In the genomic region with DNA sequence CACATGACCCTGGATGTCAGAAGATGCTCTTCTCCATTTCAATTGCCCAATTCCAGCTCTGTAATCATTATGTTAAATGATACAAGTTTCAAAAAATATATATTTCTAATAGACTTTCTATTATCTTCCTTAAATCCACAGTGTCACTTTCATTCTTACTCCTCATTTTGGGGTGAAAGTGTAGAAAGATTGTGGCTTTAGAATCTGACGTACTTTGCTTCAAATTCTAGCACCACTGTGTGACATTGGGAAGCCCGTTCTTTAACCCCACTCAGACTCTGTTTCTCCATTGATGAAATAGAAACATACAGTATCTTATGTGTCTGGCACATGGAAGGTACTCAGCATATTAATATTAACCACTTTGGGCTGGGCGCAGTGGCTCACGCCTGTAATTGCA, we compare ENCODE assay signal across 17 cellular contexts.
DNase-seq lines count a peak whose midpoint lies in the region; ATAC-seq and TF ChIP-seq lines count a peak whose summit lies in the region.
"Had no signal": no experiment of that assay in that cellular context is flagged by ENCODE, and none has a peak within 500 bp of the region (broad histone marks: within the 10 kb centered on the region; RNA-seq: fewer than 3 reads in every experiment).

No MANE protein-coding gene starts in this region.

- no peak overlapping the region for H2AFZ ChIP-seq in OCI-LY3 (ENCODE audit: low read depth, low read length)

- WGBS in body of pancreas, 2 donors = 91 to 96% methylated on average over 4 of the region's 4 CpGs

- peak overlapping the region; percentile 84 for H3K4me2 ChIP-seq in OCI-LY3 (ENCODE audit: low read length)

- peaks cover 12% of the 10 kb centered on the region for H3K36me3 Mint-ChIP-seq in activated naive CD4-positive, alpha-beta T cell treated with anti-CD3 and anti-CD28 coated beads for 36 hours (ENCODE audit: low read depth)
- H3K36me3 Mint-ChIP-seq in stimulated activated naive B cell treated with anti-CD40 and anti-IgM and Interleukin-4, amounts not matched to agents 10 μg/mL and 1 μg/mL and 100 μg/mL, for 72 hours = peaks cover 13 to 27% of the 10 kb centered on the region in 2 donors

- H3K4me3 Mint-ChIP-seq in activated naive CD4-positive, alpha-beta T cell treated with anti-CD3 and anti-CD28 coated beads for 36 hours = peak overlapping the region; percentile 47
- H3K4me3 Mint-ChIP-seq in stimulated activated naive B cell treated with anti-CD40 and anti-IgM and Interleukin-4, amounts not matched to agents 10 μg/mL and 1 μg/mL and 100 μg/mL, for 72 hours = peak overlapping the region; percentile 76 to 78

- H3K4me1 ChIP-seq in OCI-LY3 (ENCODE audit: low read length) (peaks cover 99% of the 10 kb centered on the region), body of pancreas (peaks cover 54% of the 10 kb centered on the region)
- H3K4me1 ChIP-seq: psoas muscle had no signal

- H3K4me3 ChIP-seq in OCI-LY3 (ENCODE audit: low read length) (peak overlapping the region; percentile 67), body of pancreas (no peak overlapping the region)
- H3K4me3 ChIP-seq: heart left ventricle, PC-9, psoas muscle had no signal

- TF ChIP-seq CTCF in OCI-LY3 (IDR thresholded peaks at IDR 0.05; ENCODE audit: low read depth, low read length) = no peak
- TF ChIP-seq CTCF in body of pancreas (IDR thresholded peaks at IDR 0.05) = no peak

- peak overlapping the region; percentile 92 for H3K9ac ChIP-seq in OCI-LY3 (ENCODE audit: low read length)

- ATAC-seq in body of pancreas (no peak), GM18868 (IDR thresholded peaks at IDR 0.05; ENCODE audit: unreplicated experiment) (no peak)
- ATAC-seq in stimulated activated naive B cell treated with anti-CD40 and anti-IgM and Interleukin-4, amounts not matched to agents 10 μg/mL and 1 μg/mL and 100 μg/mL, for 72 hours (replicated peaks) = no peak
- ATAC-seq: activated CD4-positive, CD25-positive, alpha-beta regulatory T cell treated with anti-CD3 and anti-CD28 coated beads, Interleukin-2, amount 50 U/mL, for 24 hours; heart left ventricle; psoas muscle had no signal

- H3K79me2 ChIP-seq in OCI-LY3 (ENCODE audit: low read length) = peaks cover 66% of the 10 kb centered on the region

- peaks cover 77% of the 10 kb centered on the region for H3K4me1 Mint-ChIP-seq in activated naive CD4-positive, alpha-beta T cell treated with anti-CD3 and anti-CD28 coated beads for 36 hours (ENCODE audit: low read depth)
- peaks cover 66 to 99% of the 10 kb centered on the region in 2 donors for H3K4me1 Mint-ChIP-seq in stimulated activated naive B cell treated with anti-CD40 and anti-IgM and Interleukin-4, amounts not matched to agents 10 μg/mL and 1 μg/mL and 100 μg/mL, for 72 hours

- H3K9me3 Mint-ChIP-seq in activated naive CD4-positive, alpha-beta T cell treated with anti-CD3 and anti-CD28 coated beads for 36 hours = no peaks in the 10 kb centered on the region
- H3K9me3 Mint-ChIP-seq in stimulated activated naive B cell treated with anti-CD40 and anti-IgM and Interleukin-4, amounts not matched to agents 10 μg/mL and 1 μg/mL and 100 μg/mL, for 72 hours = no peaks in the 10 kb centered on the region

- peak overlapping the region; percentile 94 for H3K27ac ChIP-seq in OCI-LY3 (ENCODE audit: low read length)
- H3K27ac ChIP-seq in body of pancreas = peak overlapping the region; percentile 20 to 90 (median 59)
- H3K27ac ChIP-seq: psoas muscle had no signal

- TF ChIP-seq POLR2A in body of pancreas (IDR thresholded peaks at IDR 0.05) = no peak

- intact Hi-C loops in activated naive CD4-positive, alpha-beta T cell treated with anti-CD3 and anti-CD28 coated beads for 36 hours (cut with micrococcal nuclease) = no loop called here
- intact Hi-C loops in body of pancreas (cut with DNase I) = no loop called here

- no peak for DNase-seq in activated naive CD4-positive, alpha-beta T cell treated with anti-CD3 and anti-CD28 coated beads for 36 hours
- DNase-seq in activated naive CD4-positive, alpha-beta T cell (lab: John Stamatoyannopoulos, UW) = no peak
- DNase-seq in body of pancreas (no peak), DMS153 treated with DMSO at 0.1 percent for 48 hours (lab: John Stamatoyannopoulos, UW; ENCODE audit: unreplicated experiment) (no peak), cortex of kidney (lab: John Stamatoyannopoulos, UW) (no peak)
- no peak for DNase-seq in stimulated activated naive B cell treated with anti-CD40 and anti-IgM and Interleukin-4, amounts not matched to agents 10 μg/mL and 1 μg/mL and 100 μg/mL, for 72 hours
- DNase-seq: activated gamma-delta T cell, heart left ventricle, kidney glomerular epithelial cell, NCI-H1105 treated with DMSO at 0.1 percent for 48 hours, NCI-H446, PC-9, psoas muscle, trophoblast cell had no signal

- H3K27me3 Mint-ChIP-seq in activated naive CD4-positive, alpha-beta T cell treated with anti-CD3 and anti-CD28 coated beads for 36 hours (ENCODE audit: low read depth) = no peaks in the 10 kb centered on the region
- H3K27me3 Mint-ChIP-seq in stimulated activated naive B cell treated with anti-CD40 and anti-IgM and Interleukin-4, amounts not matched to agents 10 μg/mL and 1 μg/mL and 100 μg/mL, for 72 hours = no peaks in the 10 kb centered on the region

- CTCF ChIA-PET in activated naive CD4-positive, alpha-beta T cell treated with anti-CD3 and anti-CD28 coated beads for 36 hours (lab: Charles Lee) = interaction anchor here (0.9 to 3.0 kb wide), 6 partner anchors 26 to 300 kb away, joined by 3 to 15 read pairs (median 9); no protein-coding TSS in a partner anchor

- H3K27me3 ChIP-seq in OCI-LY3 (ENCODE audit: low read depth, low read length) (no peaks in the 10 kb centered on the region), body of pancreas (no peaks in the 10 kb centered on the region)
- H3K27me3 ChIP-seq: heart left ventricle had no signal

- no peaks in the 10 kb centered on the region for H3K9me3 ChIP-seq in OCI-LY3 (ENCODE audit: insufficient read depth, low read length)
- no peaks in the 10 kb centered on the region for H3K9me3 ChIP-seq in body of pancreas
- H3K9me3 ChIP-seq: heart left ventricle, psoas muscle had no signal

- peak overlapping the region; percentile 85 for H3K27ac Mint-ChIP-seq in activated naive CD4-positive, alpha-beta T cell treated with anti-CD3 and anti-CD28 coated beads for 36 hours
- peak overlapping the region; percentile 89 for H3K27ac Mint-ChIP-seq in stimulated activated naive B cell treated with anti-CD40 and anti-IgM and Interleukin-4, amounts not matched to agents 10 μg/mL and 1 μg/mL and 100 μg/mL, for 72 hours

- H3K36me3 ChIP-seq in OCI-LY3 (replicated peaks; ENCODE audit: low read depth, low read length) (peaks cover 4% of the 10 kb centered on the region), body of pancreas (replicated peaks in 1 of 2; ENCODE audit: insufficient read depth in 1 of 2, low read depth in 2 of 2) (no peaks in the 10 kb centered on the region)
- H3K36me3 ChIP-seq: heart left ventricle had no signal

- no peaks in the 10 kb centered on the region for H4K20me1 ChIP-seq in OCI-LY3 (ENCODE audit: insufficient read depth, low read length)
